ENCODE assay signal across 32 cellular contexts in genomic region chr22:23552573-23552972, GRCh38. TPM values are rescaled to one million over a fixed set of nuclear protein-coding genes. Genes with fewer than 3 reads are reported as not detected.
"Had no signal": no experiment of that assay in that cellular context is flagged by ENCODE, and none has a peak within 500 bp of the region (broad histone marks: within the 10 kb centered on the region; RNA-seq: fewer than 3 reads in every experiment).

No MANE protein-coding gene starts in this region.

- H3K4me1 Mint-ChIP-seq: stimulated activated effector memory CD8-positive, alpha-beta T cell treated with anti-CD3 and anti-CD28 coated beads, Interleukin-12 subunit alpha, Interleukin-12 subunit beta, amount 100 ng/mL, for 72 hours; stimulated activated memory B cell treated with anti-CD40 and anti-IgM and Interleukin-4, amounts not matched to agents 10 μg/mL and 1 μg/mL and 100 μg/mL, for 72 hours; stimulated activated naive B cell treated with anti-CD40 and anti-IgM and Interleukin-4, amounts not matched to agents 10 μg/mL and 1 μg/mL and 100 μg/mL, for 72 hours; stimulated activated naive CD8-positive, alpha-beta T cell treated with anti-CD3 and anti-CD28 coated beads, Interleukin-15, amount 100 ng/mL, for 72 hours had no signal

- H3K4me3 ChIP-seq: stomach, suprapubic skin, testis, thoracic aorta, thyroid gland, tibial artery, tibial nerve, transverse colon, upper lobe of left lung, upper lobe of right lung, uterus, vagina had no signal

- H3K36me3 ChIP-seq: stomach, suprapubic skin, thoracic aorta, thyroid gland, tibial artery, tibial nerve, transverse colon, upper lobe of left lung, upper lobe of right lung, uterus, vagina had no signal

- H3K27ac Mint-ChIP-seq: stimulated activated effector memory CD8-positive, alpha-beta T cell treated with anti-CD3 and anti-CD28 coated beads, Interleukin-12 subunit alpha, Interleukin-12 subunit beta, amount 100 ng/mL, for 72 hours; stimulated activated memory B cell treated with anti-CD40 and anti-IgM and Interleukin-4, amounts not matched to agents 10 μg/mL and 1 μg/mL and 100 μg/mL, for 72 hours; stimulated activated naive B cell treated with anti-CD40 and anti-IgM and Interleukin-4, amounts not matched to agents 10 μg/mL and 1 μg/mL and 100 μg/mL, for 72 hours; stimulated activated naive CD8-positive, alpha-beta T cell treated with anti-CD3 and anti-CD28 coated beads, Interleukin-15, amount 100 ng/mL, for 72 hours; stimulated activated naive CD8-positive, alpha-beta T cell treated with anti-CD3 and anti-CD28 coated beads, Interleukin-15, Interleukin-2, amounts not matched to agents 100 ng/mL and 50 ng/mL, for 24 hours; type B pancreatic cell had no signal

- H3K4me3 Mint-ChIP-seq: stimulated activated effector memory CD8-positive, alpha-beta T cell treated with anti-CD3 and anti-CD28 coated beads, Interleukin-12 subunit alpha, Interleukin-12 subunit beta, amount 100 ng/mL, for 72 hours; stimulated activated memory B cell treated with anti-CD40 and anti-IgM and Interleukin-4, amounts not matched to agents 10 μg/mL and 1 μg/mL and 100 μg/mL, for 72 hours; stimulated activated naive B cell treated with anti-CD40 and anti-IgM and Interleukin-4, amounts not matched to agents 10 μg/mL and 1 μg/mL and 100 μg/mL, for 72 hours; stimulated activated naive CD8-positive, alpha-beta T cell treated with anti-CD3 and anti-CD28 coated beads, Interleukin-15, amount 100 ng/mL, for 72 hours; stimulated activated naive CD8-positive, alpha-beta T cell treated with anti-CD3 and anti-CD28 coated beads, Interleukin-15, Interleukin-2, amounts not matched to agents 100 ng/mL and 50 ng/mL, for 24 hours; type B pancreatic cell had no signal

- H3K27ac ChIP-seq: stomach, suprapubic skin, testis, thoracic aorta, thyroid gland, tibial artery, tibial nerve, transverse colon, upper lobe of left lung, upper lobe of right lung, uterus, vagina had no signal

- H3K9me3 ChIP-seq: testis, thoracic aorta, thyroid gland, transverse colon, upper lobe of right lung, uterus, vagina had no signal

- H3K9me3 Mint-ChIP-seq: stimulated activated naive CD8-positive, alpha-beta T cell treated with anti-CD3 and anti-CD28 coated beads, Interleukin-15, amount 100 ng/mL, for 72 hours; type B pancreatic cell had no signal

- H3K27me3 Mint-ChIP-seq: stimulated activated naive CD8-positive, alpha-beta T cell treated with anti-CD3 and anti-CD28 coated beads, Interleukin-15, amount 100 ng/mL, for 72 hours had no signal

- H3K27me3 ChIP-seq: testis, thyroid gland, upper lobe of left lung, uterus, vagina had no signal

- H3K4me1 ChIP-seq: stomach, suprapubic skin, testis, thyroid gland, tibial artery, tibial nerve, transverse colon, upper lobe of left lung, upper lobe of right lung, uterus, vagina had no signal

- ATAC-seq: stimulated activated effector memory CD8-positive, alpha-beta T cell treated with anti-CD3 and anti-CD28 coated beads, Interleukin-12 subunit alpha, Interleukin-12 subunit beta, amount 100 ng/mL, for 72 hours; stimulated activated memory B cell treated with anti-CD40 and anti-IgM and Interleukin-4, amounts not matched to agents 10 μg/mL and 1 μg/mL and 100 μg/mL, for 72 hours; stimulated activated naive B cell treated with anti-CD40 and anti-IgM and Interleukin-4, amounts not matched to agents 10 μg/mL and 1 μg/mL and 100 μg/mL, for 72 hours; stimulated activated naive CD8-positive, alpha-beta T cell treated with anti-CD3 and anti-CD28 coated beads, Interleukin-15, amount 100 ng/mL, for 72 hours; stimulated activated naive CD8-positive, alpha-beta T cell treated with anti-CD3 and anti-CD28 coated beads, Interleukin-15, Interleukin-2, amounts not matched to agents 100 U/mL and 50 U/mL, for 24 hours; upper lobe of right lung had no signal

- DNase-seq: stimulated activated CD4-positive, alpha-beta T cell treated with anti-CD3 and anti-CD28 coated beads, Interleukin-2, amount 100 ng/mL, for 48 hours; stimulated activated CD4-positive, alpha-beta T cell treated with anti-CD3 and anti-CD28 coated beads, Interleukin-4, amount 100 ng/mL, for 1 hour; stimulated activated CD4-positive, alpha-beta T cell treated with anti-CD3 and anti-CD28 coated beads, Interleukin-4, amount 100 ng/mL, for 24 hours; stimulated activated CD4-positive, alpha-beta T cell treated with anti-CD3 and anti-CD28 coated beads, Interleukin-4, amount 100 ng/mL, for 4 hours; stimulated activated CD8-positive, alpha-beta memory T cell treated with anti-CD3 and anti-CD28 coated beads, Interleukin-4, amount 100 ng/mL, for 48 hours; stimulated activated naive B cell treated with anti-CD40 and anti-IgM and Interleukin-4, amounts not matched to agents 10 μg/mL and 1 μg/mL and 100 μg/mL, for 72 hours; stimulated activated naive CD4-positive, alpha-beta T cell; stimulated activated naive CD4-positive, alpha-beta T cell treated with Interleukin-2 at 50 U/mL for 16 hours; stimulated activated naive CD8-positive, alpha-beta T cell treated with anti-CD3 and anti-CD28 coated beads, Interleukin-15, amount 100 ng/mL, for 72 hours; stimulated activated naive CD8-positive, alpha-beta T cell treated with anti-CD3 and anti-CD28 coated beads, Interleukin-15, Interleukin-2, amounts not matched to agents 100 U/mL and 50 U/mL, for 24 hours; stomach; substantia nigra; testis; thyroid gland; transverse colon; trophoblast cell; upper lobe of left lung; uterus had no signal

RNA-seq across cellular contexts. Expression of gene IGLL1, which starts 27.5 kb away (rescaled TPM):
- total RNA-seq: subcutaneous adipose tissue, suprapubic skin, temporal lobe, thoracic aorta, thyroid gland, tibial nerve, transverse colon, upper lobe of left lung, upper lobe of right lung, ureter, urinary bladder, vagina had no signal
- polyA plus RNA-seq: stomach, urinary bladder had no signal
